ENCODE assay signal across 1 cellular context in genomic region chr6:44264154-44265002, GRCh38.
A peak's percentile ranks its signal among the peaks of the same experiment; 100 is the strongest.
TF ChIP-seq lines count a peak whose summit lies in the region.

No MANE protein-coding gene starts in this region.

TF ChIP-seq in HepG2, 621 proteins besides CTCF, POLR2A, EP300 and RAD21 (continued from another document):
- 0 out of 2 replicates have a peak, but pooled peaks have one; percentile 5 for TF ChIP-seq RERE (CRISPR knock-in tag; IDR thresholded peaks at IDR 0.05; ENCODE audit: low read depth)
- TF ChIP-seq MYNN (CRISPR knock-in tag; IDR thresholded peaks at IDR 0.05; ENCODE audit: low read depth): no peak; the same call in 1 of the 2 replicates
- peak; percentile 7; the same call in 1 of the 2 replicates for TF ChIP-seq KMT2A (CRISPR knock-in tag; IDR thresholded peaks at IDR 0.05)
TF ChIP-seq in HepG2: peak in this region for 27.
